Comparison of ENCODE assay signal across 4 cellular contexts in genomic region chr18:45337477-45337876, GRCh38.
"Had no signal": no experiment of that assay in that cellular context is flagged by ENCODE, and none has a peak within 500 bp of the region (broad histone marks: within the 10 kb centered on the region; RNA-seq: fewer than 3 reads in every experiment).

No MANE protein-coding gene starts in this region.

- ATAC-seq: GM23338 had no signal

- H3K9me3 Mint-ChIP-seq: GM23338 had no signal

- H3K27ac Mint-ChIP-seq: GM23338, H9 had no signal

- H3K4me3 ChIP-seq: GM23338 had no signal

- H3K4me3 Mint-ChIP-seq: GM23338, H9 had no signal

- DNase-seq: H9, HCEC 1CT, IMR-90 had no signal
